Comparison of ENCODE assay signal across 1 cellular context in the genomic region with DNA sequence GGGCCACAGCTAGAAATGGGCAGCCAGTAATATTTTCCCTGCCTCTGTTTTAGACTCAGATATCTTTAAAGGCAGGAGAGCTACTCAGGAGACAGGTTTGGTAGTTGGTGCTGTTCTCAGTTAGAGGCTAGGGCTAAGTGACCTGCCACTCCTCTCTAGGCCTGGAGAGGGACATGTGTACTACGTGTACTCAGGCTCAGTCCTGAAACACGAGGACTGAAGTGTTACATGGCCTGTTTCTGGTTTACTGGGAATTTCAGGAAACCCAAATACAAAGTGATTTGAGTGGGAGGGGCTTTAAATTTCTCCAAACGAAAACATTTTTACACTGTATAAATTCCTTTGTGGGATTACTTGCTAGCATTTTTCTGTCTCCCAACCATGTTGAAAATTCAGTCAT.
TF ChIP-seq lines count a peak whose summit lies in the region.

No MANE protein-coding gene starts in this region.

TF ChIP-seq in endothelial cell of umbilical vein, 7 proteins besides CTCF, POLR2A, EP300 and RAD21:
- TF ChIP-seq, protein P1, sequence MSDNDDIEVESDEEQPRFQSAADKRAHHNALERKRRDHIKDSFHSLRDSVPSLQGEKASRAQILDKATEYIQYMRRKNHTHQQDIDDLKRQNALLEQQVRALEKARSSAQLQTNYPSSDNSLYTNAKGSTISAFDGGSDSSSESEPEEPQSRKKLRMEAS (IDR thresholded peaks at IDR 0.05; ENCODE audit: insufficient read depth, insufficient read length) = no peak
- no peak for TF ChIP-seq JUN (IDR thresholded peaks at IDR 0.05; ENCODE audit: borderline replicate concordance, insufficient read depth, insufficient read length, low read depth)
- TF ChIP-seq EZH2 (IDR thresholded peaks at IDR 0.05; ENCODE audit: borderline replicate concordance, low read depth, low read length, severe bottlenecking) = no peak
- TF ChIP-seq POLR2AphosphoS5 (IDR thresholded peaks at IDR 0.05; ENCODE audit: insufficient read depth, low read depth, low read length) = no peak
TF ChIP-seq in endothelial cell of umbilical vein: peak in this region for 0.
